ENCODE assay signal across 8 cellular contexts in genomic region chr2:172555272-172555521, GRCh38. TPM values are rescaled to one million over a fixed set of nuclear protein-coding genes. Genes with fewer than 3 reads are reported as not detected.
DNase-seq lines count a peak whose midpoint lies in the region; FAIRE-seq and TF ChIP-seq lines count a peak whose summit lies in the region.

No MANE protein-coding gene starts in this region.

- H3K4me1 Mint-ChIP-seq in activated naive CD8-positive, alpha-beta T cell (ENCODE audit: low read depth), result peaks cover 57% of the 10 kb centered on the region

- POLR2A ChIA-PET in HEK293 (lab: Yijun Ruan, JAX), result interaction anchor here (0.6 to 2.0 kb wide), 3 partner anchors 10 to 1626 kb away, joined by 3 to 7 read pairs (median 3); partner anchors contain the start of gene GORASP2

- no peaks in the 10 kb centered on the region for H3K36me3 ChIP-seq in BE2C
- H3K36me3 ChIP-seq in HEK293 (ENCODE audit: control insufficient read depth in 2 of 2, insufficient read depth in 1 of 2, low read length in 2 of 2), result peaks cover 4 to 7% of the 10 kb centered on the region in 2 experiments; a peak in 2 of 3 replicates
- no peaks in the 10 kb centered on the region for H3K36me3 ChIP-seq in liver (ENCODE audit: control insufficient read depth in 4 of 4, insufficient read depth in 3 of 4, low read depth in 1 of 4, low read length in 3 of 4)
- H3K36me3 ChIP-seq in uterus, result no peaks in the 10 kb centered on the region

- H3K9ac ChIP-seq in liver (ENCODE audit: low read depth in 1 of 2, low read length in 2 of 2), result peak overlapping the region; percentile 20 to 64

- DNase-seq in BE2C, result no peak
- DNase-seq in uterus, result no peak
- DNase-seq in urothelium cell line (ENCODE audit: low spot score), result no peak
- DNase-seq in activated effector memory CD4-positive, alpha-beta T cell treated with Interleukin-2 at 50 U/mL for 16 hours, result no peak
- no peak for DNase-seq in middle frontal gyrus (ENCODE audit: extremely low spot score, low spot score)

- H3K9me3 Mint-ChIP-seq in activated naive CD8-positive, alpha-beta T cell (ENCODE audit: low read depth), result no peaks in the 10 kb centered on the region

- H3K36me3 Mint-ChIP-seq in activated naive CD8-positive, alpha-beta T cell, result peaks cover 7% of the 10 kb centered on the region

- H3K27ac ChIP-seq in HEK293 (ENCODE audit: extremely low read depth, low read depth, low read length), result peak overlapping the region; percentile 94; the same call in 1 of the 2 replicates
- H3K27ac ChIP-seq in liver (ENCODE audit: low read depth in 1 of 2, low read length in 2 of 2), result peak overlapping the region; percentile 97
- H3K27ac ChIP-seq in uterus, result peak overlapping the region; percentile 75 to 92

- H3K4me1 ChIP-seq in BE2C (no peaks in the 10 kb centered on the region), HEK293 (ENCODE audit: control insufficient read depth, insufficient read depth, low read length) (no peaks in the 10 kb centered on the region), liver (ENCODE audit: control insufficient read depth in 4 of 4, insufficient read depth in 4 of 4, low read length in 3 of 4) (peaks cover 0 to 14% (median 3%) of the 10 kb centered on the region in 4 donors), uterus (peaks cover 0 to 5% of the 10 kb centered on the region in 2 donors)

- FAIRE-seq in urothelium cell line (lab: Jason Lieb, UNC), result no peak

- peak overlapping the region; percentile 98 for H3K27ac Mint-ChIP-seq in activated naive CD8-positive, alpha-beta T cell

- H3K4me3 ChIP-seq in BE2C (ENCODE audit: low read depth, low read length) (peak overlapping the region; percentile 78), HEK293 (ENCODE audit: low read depth, low read length) (peak overlapping the region; percentile 85), liver (ENCODE audit: low read depth in 1 of 3, low read length in 3 of 3) (peak overlapping the region; percentile 70 to 95 (median 79)), uterus (peak overlapping the region; percentile 70 to 90)

- peak overlapping the region; percentile 98 for H3K4me3 Mint-ChIP-seq in activated naive CD8-positive, alpha-beta T cell

- no peak for TF ChIP-seq RAD21 in liver (IDR thresholded peaks at IDR 0.05)

- CTCF ChIA-PET in HEK293 (lab: Yijun Ruan, JAX), result interaction anchor here (0.9 kb wide), 1 partner anchor 156 kb away, joined by 3 read pairs; no protein-coding TSS in a partner anchor

- no peaks in the 10 kb centered on the region for H3K27me3 ChIP-seq in BE2C
- H3K27me3 ChIP-seq in liver (ENCODE audit: control insufficient read depth in 4 of 4, insufficient read depth in 4 of 4, low read length in 3 of 4), result no peaks in the 10 kb centered on the region
- H3K27me3 ChIP-seq in uterus, result no peaks in the 10 kb centered on the region

- intact Hi-C loops in uterus (cut with DNase I; ENCODE audit: low total_unique reads), result no loop called here

- no peaks in the 10 kb centered on the region for H3K27me3 Mint-ChIP-seq in activated naive CD8-positive, alpha-beta T cell

- TF ChIP-seq CTCF in BE2C (IDR thresholded peaks at IDR 0.05; ENCODE audit: low read depth, low read length) (no peak), HEK293 (tag by site-specific recombination; IDR thresholded peaks at IDR 0.05) (no peak), liver (IDR thresholded peaks at IDR 0.05; ENCODE audit: low read depth, low read length, missing input control) (no peak), uterus (IDR thresholded peaks at IDR 0.05) (no peak)

- 9% methylated on average over 8 of the region's 8 CpGs for WGBS in liver

- H3K9me3 ChIP-seq in BE2C (no peaks in the 10 kb centered on the region), HEK293 (ENCODE audit: control insufficient read depth, insufficient read depth, low read depth, low read length) (no peaks in the 10 kb centered on the region), liver (ENCODE audit: control insufficient read depth in 4 of 4, low read length in 3 of 4) (no peaks in the 10 kb centered on the region), uterus (no peaks in the 10 kb centered on the region)

- TF ChIP-seq POLR2A in uterus (IDR thresholded peaks at IDR 0.05), result no peak

TF ChIP-seq in HEK293, 187 proteins besides CTCF, POLR2A, EP300 and RAD21:
- no peak for TF ChIP-seq ZNF600 (tag by site-specific recombination; IDR thresholded peaks at IDR 0.05)
- peak; percentile 79; the same call in 1 of the 2 replicates for TF ChIP-seq ZNF768 (tag by site-specific recombination; IDR thresholded peaks at IDR 0.05)

TF ChIP-seq in liver, 16 proteins besides CTCF, POLR2A, EP300 and RAD21:
- no peak for TF ChIP-seq HNF4G (IDR thresholded peaks at IDR 0.05)
- peak; percentile 62 for TF ChIP-seq FOXA2 (IDR thresholded peaks at IDR 0.05)
- TF ChIP-seq REST (IDR thresholded peaks at IDR 0.05), result peak; percentile 87
- TF ChIP-seq TAF1 (conservative IDR thresholded peaks at IDR 0.05), result no peak
- TF ChIP-seq EGR1 (IDR thresholded peaks at IDR 0.05; ENCODE audit: low read depth in 2 of 2), result peak in 1 of 2 donors; percentile 14
- TF ChIP-seq, protein P1, sequence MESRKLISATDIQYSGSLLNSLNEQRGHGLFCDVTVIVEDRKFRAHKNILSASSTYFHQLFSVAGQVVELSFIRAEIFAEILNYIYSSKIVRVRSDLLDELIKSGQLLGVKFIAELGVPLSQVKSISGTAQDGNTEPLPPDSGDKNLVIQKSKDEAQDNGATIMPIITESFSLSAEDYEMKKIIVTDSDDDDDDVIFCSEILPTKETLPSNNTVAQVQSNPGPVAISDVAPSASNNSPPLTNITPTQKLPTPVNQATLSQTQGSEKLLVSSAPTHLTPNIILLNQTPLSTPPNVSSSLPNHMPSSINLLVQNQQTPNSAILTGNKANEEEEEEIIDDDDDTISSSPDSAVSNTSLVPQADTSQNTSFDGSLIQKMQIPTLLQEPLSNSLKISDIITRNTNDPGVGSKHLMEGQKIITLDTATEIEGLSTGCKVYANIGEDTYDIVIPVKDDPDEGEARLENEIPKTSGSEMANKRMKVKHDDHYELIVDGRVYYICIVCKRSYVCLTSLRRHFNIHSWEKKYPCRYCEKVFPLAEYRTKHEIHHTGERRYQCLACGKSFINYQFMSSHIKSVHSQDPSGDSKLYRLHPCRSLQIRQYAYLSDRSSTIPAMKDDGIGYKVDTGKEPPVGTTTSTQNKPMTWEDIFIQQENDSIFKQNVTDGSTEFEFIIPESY (IDR thresholded peaks at IDR 0.05), result peak; percentile 62
- TF ChIP-seq SP1 (IDR thresholded peaks at IDR 0.05), result no peak
- TF ChIP-seq, protein P2, sequence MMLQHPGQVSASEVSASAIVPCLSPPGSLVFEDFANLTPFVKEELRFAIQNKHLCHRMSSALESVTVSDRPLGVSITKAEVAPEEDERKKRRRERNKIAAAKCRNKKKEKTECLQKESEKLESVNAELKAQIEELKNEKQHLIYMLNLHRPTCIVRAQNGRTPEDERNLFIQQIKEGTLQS (IDR thresholded peaks at IDR 0.05), result no peak
- peak; percentile 69 for TF ChIP-seq YY1 (IDR thresholded peaks at IDR 0.05)
- TF ChIP-seq GABPA (IDR thresholded peaks at IDR 0.05 in 1 of 2, conservative IDR thresholded peaks at IDR 0.05 in 1 of 2), result no peak
- TF ChIP-seq, protein P3, sequence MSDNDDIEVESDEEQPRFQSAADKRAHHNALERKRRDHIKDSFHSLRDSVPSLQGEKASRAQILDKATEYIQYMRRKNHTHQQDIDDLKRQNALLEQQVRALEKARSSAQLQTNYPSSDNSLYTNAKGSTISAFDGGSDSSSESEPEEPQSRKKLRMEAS (IDR thresholded peaks at IDR 0.05), result no peak
- TF ChIP-seq NR2F2 (IDR thresholded peaks at IDR 0.05), result no peak

RNA-seq across cellular contexts. Expression of gene PDK1, which starts 0.7 kb away (rescaled TPM):
- 0.68 TPM for polyA plus RNA-seq in BE2C (2012; ENCODE audit: insufficient read depth, insufficient read length, low read depth)
- total RNA-seq in liver (1 to 10 TPM; 7.7 to 7.9 TPM), uterus (10 to 100 TPM in 3 of 4 donors, 1 to 10 TPM in 1; 1.5 to 42.4 (median 20.1) TPM)
- 10 to 100 TPM in 1 of 2 donors, 1 to 10 TPM in 1; 4.7 to 10.9 TPM for polyA plus RNA-seq in liver
